15 cellular contexts compared by ENCODE assay signal in the genomic region with DNA sequence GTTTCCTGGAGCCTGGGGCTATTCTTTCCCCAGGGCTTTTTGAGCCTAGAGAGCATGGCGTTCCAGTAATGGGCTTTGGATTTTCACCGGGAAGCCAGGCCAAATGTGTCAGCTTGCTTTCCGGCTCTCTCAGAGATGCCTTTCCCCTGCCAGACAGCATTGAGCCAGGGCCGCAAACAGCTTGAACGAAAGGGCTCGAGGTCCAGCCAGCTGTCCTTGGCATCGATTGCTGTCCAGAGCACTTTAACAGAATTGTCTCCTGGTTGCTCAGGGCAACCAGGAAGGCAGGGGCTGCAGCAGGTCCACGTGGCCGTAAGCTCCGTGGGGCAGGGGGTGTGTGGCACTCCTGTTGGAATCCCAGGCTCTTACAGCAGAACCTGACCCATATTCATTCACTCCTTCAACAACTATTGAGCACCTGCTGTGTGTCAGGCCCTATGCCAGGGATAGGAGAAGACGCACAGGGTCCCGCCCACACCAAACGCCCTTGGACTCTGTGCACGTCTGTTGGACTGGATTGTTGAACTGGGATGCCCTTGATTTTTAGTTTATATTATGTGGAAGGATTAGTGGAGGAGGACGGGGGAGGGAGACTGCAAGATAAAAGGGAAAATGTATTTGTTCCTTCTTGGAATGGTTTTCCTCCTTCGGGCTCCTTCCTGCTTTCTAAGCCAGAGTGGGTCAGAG. TPM values are rescaled to one million over a fixed set of nuclear protein-coding genes. Genes with fewer than 3 reads are reported as not detected.
DNase-seq lines count a peak whose midpoint lies in the region; ATAC-seq and TF ChIP-seq lines count a peak whose summit lies in the region.
"Had no signal": no experiment of that assay in that cellular context is flagged by ENCODE, and none has a peak within 500 bp of the region (broad histone marks: within the 10 kb centered on the region; RNA-seq: fewer than 3 reads in every experiment).

No MANE protein-coding gene starts in this region.

- TF ChIP-seq CTCF in neural crest cell (conservative IDR thresholded peaks at IDR 0.05): no peak
- no peak for TF ChIP-seq CTCF in vagina (IDR thresholded peaks at IDR 0.05)

- H3K4me1 ChIP-seq in aorta (ENCODE audit: control insufficient read depth in 1 of 2, insufficient read depth in 2 of 2, low read length in 2 of 2) (no peaks in the 10 kb centered on the region), vagina (peaks cover 15% of the 10 kb centered on the region)

- ATAC-seq in aorta (ENCODE audit: low FRiP score) (peak; percentile 52), HG03045 (IDR thresholded peaks at IDR 0.05; ENCODE audit: unreplicated experiment) (no peak)
- ATAC-seq: stimulated activated naive CD8-positive, alpha-beta T cell treated with anti-CD3 and anti-CD28 coated beads, Interleukin-15, Interleukin-2, amounts not matched to agents 100 U/mL and 50 U/mL, for 24 hours had no signal

- no peaks in the 10 kb centered on the region for H3K27me3 ChIP-seq in aorta (ENCODE audit: control insufficient read depth in 1 of 2, insufficient read depth in 2 of 2, low read length in 1 of 2)
- no peaks in the 10 kb centered on the region for H3K27me3 ChIP-seq in vagina

- no peaks in the 10 kb centered on the region for H3K36me3 Mint-ChIP-seq in neural crest cell (ENCODE audit: low read depth)

- no peak for TF ChIP-seq POLR2A in vagina (IDR thresholded peaks at IDR 0.05)

- no peaks in the 10 kb centered on the region for H3K27me3 Mint-ChIP-seq in neural crest cell (ENCODE audit: low read depth)

- H3K4me3 Mint-ChIP-seq in neural crest cell: no peak overlapping the region
- H3K4me3 Mint-ChIP-seq: activated B cell treated with CpG ODN at 0.5 μM for 24 hours had no signal

- intact Hi-C loops in head of caudate nucleus (cut with DNase I): no loop called here
- intact Hi-C loops in aorta (cut with DNase I): no loop called here
- intact Hi-C loops in vagina (cut with DNase I): no loop called here

- no peaks in the 10 kb centered on the region for H3K9me3 Mint-ChIP-seq in neural crest cell
- H3K9me3 Mint-ChIP-seq: activated B cell treated with CpG ODN at 0.5 μM for 24 hours had no signal

- peak overlapping the region; percentile 57 for H3K27ac Mint-ChIP-seq in neural crest cell (ENCODE audit: unreplicated experiment)
- H3K27ac Mint-ChIP-seq: activated B cell treated with CpG ODN at 0.5 μM for 24 hours had no signal

- H3K27ac ChIP-seq in aorta (ENCODE audit: low read depth in 1 of 2, low read length in 2 of 2) (peak overlapping the region in 1 of 2 donors; percentile 18), vagina (no peak overlapping the region)
- H3K27ac ChIP-seq: 22Rv1, HL-60 had no signal

- H3K36me3 ChIP-seq in aorta (ENCODE audit: control insufficient read depth in 1 of 2, insufficient read depth in 2 of 2, low read length in 1 of 2) (no peaks in the 10 kb centered on the region), vagina (no peaks in the 10 kb centered on the region)

- H3K9me3 ChIP-seq in aorta (ENCODE audit: control insufficient read depth, low read length) (no peaks in the 10 kb centered on the region), vagina (no peaks in the 10 kb centered on the region)

- peaks cover 19% of the 10 kb centered on the region for H3K4me1 Mint-ChIP-seq in neural crest cell
- H3K4me1 Mint-ChIP-seq: activated B cell treated with CpG ODN at 0.5 μM for 24 hours had no signal

- DNase-seq in NCI-H146 (lab: John Stamatoyannopoulos, UW): peak; percentile 42
- no peak for DNase-seq in NCI-H146 treated with DMSO at 0.1 percent for 48 hours (lab: John Stamatoyannopoulos, UW; ENCODE audit: unreplicated experiment)
- DNase-seq in head of caudate nucleus: peak in 36 of 42 donors; percentile 7 to 76 (median 44)
- DNase-seq in neural crest cell (ENCODE audit: low read depth, low spot score): no peak
- peak in 1 of 2 donors; percentile 72 for DNase-seq in aorta
- no peak for DNase-seq in activated CD8-positive, alpha-beta memory T cell treated with anti-CD3 and anti-CD28 coated beads for 24 hours
- DNase-seq in vagina (ENCODE audit: extremely low spot score in 2 of 2): no peak
- DNase-seq: activated B cell treated with CpG ODN at 0.5 μM for 24 hours; activated T-cell treated with anti-CD3 and anti-CD28 coated beads, Interleukin-2, amount 50 U/mL, for 48 hours; NCI-H69; stimulated activated CD4-positive, alpha-beta T cell treated with anti-CD3 and anti-CD28 coated beads, Interleukin-4, amount 100 ng/mL, for 1 hour; stimulated activated naive CD8-positive, alpha-beta T cell treated with anti-CD3 and anti-CD28 coated beads, Interleukin-15, Interleukin-2, amounts not matched to agents 100 U/mL and 50 U/mL, for 24 hours had no signal

- WGBS in aorta, 2 donors: 6% methylated on average over 16 of the region's 16 CpGs

- H3K4me3 ChIP-seq in aorta (ENCODE audit: low read length in 2 of 2): no peak overlapping the region
- H3K4me3 ChIP-seq in vagina: no peak overlapping the region

RNA-seq across cellular contexts. Expression of gene EFHD2, which starts 38.8 kb away (rescaled TPM):
- total RNA-seq in neural crest cell (22.4 and 23.0 TPM in 2 replicates), aorta (10 to 100 TPM; 34.9 to 43.7 TPM), vagina (57.2 TPM)
- polyA plus RNA-seq in aorta: 10 to 100 TPM; 17.9 to 36.8 TPM

Comparison
In these comparisons a context has a peak if more than half of its experiments do, and no peak if none do; other contexts are left out.
1. DNase-seq: peak in NCI-H146 (single experiment) and head of caudate nucleus (36 of 42); none in NCI-H146 treated with DMSO at 0.1 percent for 48 hours (single experiment), neural crest cell (single experiment), activated CD8-positive, alpha-beta memory T cell treated with anti-CD3 and anti-CD28 coated beads for 24 hours (single experiment) and vagina (0 of 2).